ENCODE assay signal across 28 cellular contexts in genomic region chr2:235762832-235763598, GRCh38.
DNase-seq lines count a peak whose midpoint lies in the region; ATAC-seq, FAIRE-seq and TF ChIP-seq lines count a peak whose summit lies in the region.
"Had no signal": no experiment of that assay in that cellular context is flagged by ENCODE, and none has a peak within 500 bp of the region (broad histone marks: within the 10 kb centered on the region; RNA-seq: fewer than 3 reads in every experiment).

No MANE protein-coding gene starts in this region.

- TF ChIP-seq EP300 in A549 (IDR thresholded peaks at IDR 0.05), result no peak

- H4K91ac ChIP-seq in H9 (ENCODE audit: insufficient read length, low read depth, low read length), result no peak overlapping the region

- no peak for TF ChIP-seq RAD21 in A549 (conservative IDR thresholded peaks at IDR 0.05 in 1 of 2, IDR thresholded peaks at IDR 0.05 in 1 of 2)

- no peak overlapping the region for H3T11ph ChIP-seq in H9 (ENCODE audit: low read length)

- no peak overlapping the region for H4K8ac ChIP-seq in H9 (replicated peaks; ENCODE audit: insufficient read length, low read depth, low read length)

- no peaks in the 10 kb centered on the region for H3K79me2 ChIP-seq in H9 (ENCODE audit: insufficient read depth, low read length)

- H3K4me1 ChIP-seq in A549 (peaks cover 9% of the 10 kb centered on the region; the same call in 1 of the 3 replicates), H9 (ENCODE audit: insufficient read depth, low read length) (no peaks in the 10 kb centered on the region)
- H3K4me1 ChIP-seq: body of pancreas, pancreas, Peyer's patch, right atrium auricular region had no signal

- H4K5ac ChIP-seq in H9 (ENCODE audit: insufficient read length, low read depth, low read length), result no peak overlapping the region

- H3K56ac ChIP-seq in H9 (ENCODE audit: insufficient read length, low read depth, low read length), result no peak overlapping the region

- no peaks in the 10 kb centered on the region for H3K79me1 ChIP-seq in H9 (ENCODE audit: insufficient read depth, low read depth, low read length, poor library complexity, severe bottlenecking)

- H3K4me2 ChIP-seq in A549 (no peak overlapping the region), H9 (ENCODE audit: insufficient read depth, insufficient read length, low read length) (no peak overlapping the region)

- no peak overlapping the region for H2BK12ac ChIP-seq in H9 (ENCODE audit: insufficient read length, low read depth, low read length)

- H2AK5ac ChIP-seq in H9 (ENCODE audit: insufficient read length, low read length), result no peak overlapping the region

- H3K4me3 Mint-ChIP-seq in H9, result no peak overlapping the region
- H3K4me3 Mint-ChIP-seq in stimulated activated memory B cell treated with anti-CD40 and anti-IgM and Interleukin-4, amounts not matched to agents 10 μg/mL and 1 μg/mL and 100 μg/mL, for 72 hours, result no peak overlapping the region
- H3K4me3 Mint-ChIP-seq: activated CD4-positive, alpha-beta T cell treated with anti-CD3 and anti-CD28 coated beads, Interleukin-2, amount 10 ng/mL, durations not matched to agents 7 days and 5 days; activated naive CD8-positive, alpha-beta T cell treated with anti-CD3 and anti-CD28 coated beads, Interleukin-2, amount 50 U/mL, for 24 hours; activated T-cell treated with anti-CD3 and anti-CD28 coated beads, Interleukin-2, amount 50 U/mL, for 4 hours; natural killer cell had no signal

- no peak overlapping the region for H2BK5ac ChIP-seq in H9 (ENCODE audit: insufficient read length, low read length)

- DNase-seq in A549 (ENCODE audit: low read depth in 1 of 2, low spot score in 1 of 2) (peak in 1 of 2 experiments; percentile 14), H9 (no peak), astrocyte of the cerebellum (ENCODE audit: low read depth) (no peak), iris pigment epithelial cell (ENCODE audit: low read depth) (peak; percentile 10), NCI-H2227 (lab: John Stamatoyannopoulos, UW; ENCODE audit: unreplicated experiment) (no peak)
- DNase-seq: activated CD4-positive, alpha-beta T cell treated with anti-CD3 and anti-CD28 coated beads, Interleukin-2, amount 10 ng/mL, durations not matched to agents 7 days and 5 days; activated naive CD8-positive, alpha-beta T cell treated with anti-CD3 and anti-CD28 coated beads, Interleukin-2, amount 50 U/mL, for 24 hours; activated T-cell treated with anti-CD3 and anti-CD28 coated beads, Interleukin-2, amount 50 U/mL, for 4 hours; body of pancreas; C1 segment of cervical spinal cord; Calu3; effector CD4-positive, alpha-beta T cell; MG63; natural killer cell; NCI-H1436 treated with DMSO at 0.1 percent for 48 hours; NCI-H2171; NCI-H524; pancreas; Peyer's patch; stimulated activated CD4-positive, alpha-beta T cell treated with anti-CD3 and anti-CD28 coated beads, Interleukin-2, amount 100 ng/mL, for 24 hours; SW 1271; T1000; transverse colon had no signal

- H2BK120ac ChIP-seq in H9 (ENCODE audit: low read depth, low read length, poor library complexity, severe bottlenecking), result no peak overlapping the region

- H3K14ac ChIP-seq in H9 (ENCODE audit: insufficient read depth, low read length), result no peak overlapping the region

- no peaks in the 10 kb centered on the region for H3K4me1 Mint-ChIP-seq in H9
- H3K4me1 Mint-ChIP-seq in stimulated activated memory B cell treated with anti-CD40 and anti-IgM and Interleukin-4, amounts not matched to agents 10 μg/mL and 1 μg/mL and 100 μg/mL, for 72 hours, result no peaks in the 10 kb centered on the region
- H3K4me1 Mint-ChIP-seq: activated CD4-positive, alpha-beta T cell treated with anti-CD3 and anti-CD28 coated beads, Interleukin-2, amount 10 ng/mL, durations not matched to agents 7 days and 5 days; activated naive CD8-positive, alpha-beta T cell treated with anti-CD3 and anti-CD28 coated beads, Interleukin-2, amount 50 U/mL, for 24 hours had no signal

- no peaks in the 10 kb centered on the region for H3K27me3 ChIP-seq in H9 (ENCODE audit: insufficient read depth, low read length)
- H3K27me3 ChIP-seq: body of pancreas, MG63, pancreas, Peyer's patch, right atrium auricular region, transverse colon had no signal

- in situ Hi-C loops in astrocyte of the cerebellum (cut with HindIII; ENCODE audit: low sequenced_read_pairs), result no loop called here

- H3K27ac Mint-ChIP-seq in H9, result no peak overlapping the region
- H3K27ac Mint-ChIP-seq in stimulated activated memory B cell treated with anti-CD40 and anti-IgM and Interleukin-4, amounts not matched to agents 10 μg/mL and 1 μg/mL and 100 μg/mL, for 72 hours, result no peak overlapping the region
- H3K27ac Mint-ChIP-seq: activated CD4-positive, alpha-beta T cell treated with anti-CD3 and anti-CD28 coated beads, Interleukin-2, amount 10 ng/mL, durations not matched to agents 7 days and 5 days; activated naive CD8-positive, alpha-beta T cell treated with anti-CD3 and anti-CD28 coated beads, Interleukin-2, amount 50 U/mL, for 24 hours; natural killer cell had no signal

- POLR2A ChIA-PET in A549 (lab: Yijun Ruan, JAX), result interaction anchor here (0.6 kb wide), 1 partner anchor 117 kb away, joined by 6 read pairs; no protein-coding TSS in a partner anchor

- H4K20me1 ChIP-seq in H9 (ENCODE audit: control insufficient read depth, insufficient read depth, insufficient read length), result no peaks in the 10 kb centered on the region

- no peak overlapping the region for H2AFZ ChIP-seq in H9 (ENCODE audit: low read length)

- H2BK20ac ChIP-seq in H9 (ENCODE audit: low read depth, low read length, poor library complexity, severe bottlenecking), result no peak overlapping the region

- CTCF ChIA-PET in A549 (lab: Yijun Ruan, JAX), result interaction anchor here (0.6 to 2.0 kb wide), 4 partner anchors 9 to 418 kb away, joined by 4 to 7 read pairs (median 4); no protein-coding TSS in a partner anchor

- peak; percentile 11; the same call in 1 of the 3 replicates for TF ChIP-seq CTCF in A549 (IDR thresholded peaks at IDR 0.05)
- 0 out of 3 replicates have a peak, but pooled peaks have one; percentile 17 for TF ChIP-seq CTCF in H9 (conservative IDR thresholded peaks at IDR 0.05)
- peak; percentile 11 for TF ChIP-seq CTCF in astrocyte of the cerebellum (IDR thresholded peaks at IDR 0.05; ENCODE audit: low read depth, low read length, missing control alignments)

- no peak overlapping the region for H3K27ac ChIP-seq in A549
- no peak overlapping the region for H3K27ac ChIP-seq in H9 (ENCODE audit: insufficient read length, low read depth, low read length)
- H3K27ac ChIP-seq: body of pancreas, epithelial cell of prostate, pancreas, Peyer's patch, right atrium auricular region, transverse colon had no signal

- H2BK15ac ChIP-seq in H9 (ENCODE audit: low read depth, low read length), result no peak overlapping the region

- H3K9me3 ChIP-seq in A549, result no peaks in the 10 kb centered on the region
- H3K9me3 ChIP-seq in H9 (ENCODE audit: control insufficient read depth, low read depth, low read length), result no peaks in the 10 kb centered on the region
- H3K9me3 ChIP-seq: body of pancreas, MG63, pancreas, Peyer's patch, right atrium auricular region, transverse colon had no signal

- H3K18ac ChIP-seq in H9 (ENCODE audit: insufficient read length, low read depth, low read length), result no peak overlapping the region

- H3K27me3 Mint-ChIP-seq in H9 (ENCODE audit: low read depth), result no peaks in the 10 kb centered on the region; the same call in none of the 2 replicates
- H3K27me3 Mint-ChIP-seq in stimulated activated memory B cell treated with anti-CD40 and anti-IgM and Interleukin-4, amounts not matched to agents 10 μg/mL and 1 μg/mL and 100 μg/mL, for 72 hours, result peaks cover 13% of the 10 kb centered on the region
- H3K27me3 Mint-ChIP-seq: activated CD4-positive, alpha-beta T cell treated with anti-CD3 and anti-CD28 coated beads, Interleukin-2, amount 10 ng/mL, durations not matched to agents 7 days and 5 days had no signal

- no peak for ATAC-seq in A549
- no peak for ATAC-seq in GM21447 (IDR thresholded peaks at IDR 0.05; ENCODE audit: unreplicated experiment)
- no peak for ATAC-seq in stimulated activated memory B cell treated with anti-CD40 and anti-IgM and Interleukin-4, amounts not matched to agents 10 μg/mL and 1 μg/mL and 100 μg/mL, for 72 hours
- no peak for ATAC-seq in GM18873 (IDR thresholded peaks at IDR 0.05; ENCODE audit: low FRiP score, unreplicated experiment)
- ATAC-seq: activated naive CD8-positive, alpha-beta T cell treated with anti-CD3 and anti-CD28 coated beads, Interleukin-2, amount 50 U/mL, for 24 hours; activated T-cell treated with anti-CD3 and anti-CD28 coated beads, Interleukin-2, amount 50 U/mL, for 4 hours; body of pancreas; pancreas had no signal

- H3K23me2 ChIP-seq in H9 (ENCODE audit: insufficient read length, low read depth, low read length, poor library complexity, severe bottlenecking), result no peaks in the 10 kb centered on the region

- peaks cover 7 to 17% (median 9%) of the 10 kb centered on the region in 3 experiments; a peak in 6 of 7 replicates for H3K36me3 Mint-ChIP-seq in H9 (ENCODE audit: insufficient read depth in 1 of 3, low read depth in 3 of 3)
- H3K36me3 Mint-ChIP-seq in stimulated activated memory B cell treated with anti-CD40 and anti-IgM and Interleukin-4, amounts not matched to agents 10 μg/mL and 1 μg/mL and 100 μg/mL, for 72 hours, result no peaks in the 10 kb centered on the region
- H3K36me3 Mint-ChIP-seq: natural killer cell had no signal

- no peak for FAIRE-seq in A549 (lab: Jason Lieb, UNC)
- FAIRE-seq: pancreas had no signal

- H3K4me3 ChIP-seq in A549 (no peak overlapping the region), astrocyte of the cerebellum (ENCODE audit: low read depth, low read length) (no peak overlapping the region)
- H3K4me3 ChIP-seq: body of pancreas, MG63, pancreas, Peyer's patch, right atrium auricular region, transverse colon had no signal

- 92% methylated on average over 20 of the region's 20 CpGs for WGBS in A549 (ENCODE audit: missing lambda C conversion rate)
- 100% methylated on average over 1 of the region's 20 CpGs for WGBS in H9 (ENCODE audit: extremely low coverage, insufficient read length, low lambda C conversion rate)

- no peak for TF ChIP-seq POLR2A in A549 (IDR thresholded peaks at IDR 0.05; ENCODE audit: low read length)

- H3K23ac ChIP-seq in H9 (ENCODE audit: insufficient read length, low read depth, low read length), result no peak overlapping the region

- no peak overlapping the region for H3K4ac ChIP-seq in H9 (ENCODE audit: low read depth, low read length)

- H3K9ac ChIP-seq in H9 (ENCODE audit: extremely low read depth, insufficient read length, low read length), result no peak overlapping the region

- H3K9me3 Mint-ChIP-seq in H9, result no peaks in the 10 kb centered on the region
- no peaks in the 10 kb centered on the region for H3K9me3 Mint-ChIP-seq in stimulated activated memory B cell treated with anti-CD40 and anti-IgM and Interleukin-4, amounts not matched to agents 10 μg/mL and 1 μg/mL and 100 μg/mL, for 72 hours
- H3K9me3 Mint-ChIP-seq: activated CD4-positive, alpha-beta T cell treated with anti-CD3 and anti-CD28 coated beads, Interleukin-2, amount 10 ng/mL, durations not matched to agents 7 days and 5 days; activated naive CD8-positive, alpha-beta T cell treated with anti-CD3 and anti-CD28 coated beads, Interleukin-2, amount 50 U/mL, for 24 hours; activated T-cell treated with anti-CD3 and anti-CD28 coated beads, Interleukin-2, amount 50 U/mL, for 4 hours; natural killer cell had no signal

TF ChIP-seq in A549, 52 proteins besides CTCF, POLR2A, EP300 and RAD21 (continues in another document):
- no peak for TF ChIP-seq EHF (CRISPR knock-in tag; IDR thresholded peaks at IDR 0.05)
- TF ChIP-seq FOSB (CRISPR knock-in tag; IDR thresholded peaks at IDR 0.05), result no peak
- TF ChIP-seq CBX8 (IDR thresholded peaks at IDR 0.05), result no peak
